ENCODE assay signal across 11 cellular contexts in the genomic region with DNA sequence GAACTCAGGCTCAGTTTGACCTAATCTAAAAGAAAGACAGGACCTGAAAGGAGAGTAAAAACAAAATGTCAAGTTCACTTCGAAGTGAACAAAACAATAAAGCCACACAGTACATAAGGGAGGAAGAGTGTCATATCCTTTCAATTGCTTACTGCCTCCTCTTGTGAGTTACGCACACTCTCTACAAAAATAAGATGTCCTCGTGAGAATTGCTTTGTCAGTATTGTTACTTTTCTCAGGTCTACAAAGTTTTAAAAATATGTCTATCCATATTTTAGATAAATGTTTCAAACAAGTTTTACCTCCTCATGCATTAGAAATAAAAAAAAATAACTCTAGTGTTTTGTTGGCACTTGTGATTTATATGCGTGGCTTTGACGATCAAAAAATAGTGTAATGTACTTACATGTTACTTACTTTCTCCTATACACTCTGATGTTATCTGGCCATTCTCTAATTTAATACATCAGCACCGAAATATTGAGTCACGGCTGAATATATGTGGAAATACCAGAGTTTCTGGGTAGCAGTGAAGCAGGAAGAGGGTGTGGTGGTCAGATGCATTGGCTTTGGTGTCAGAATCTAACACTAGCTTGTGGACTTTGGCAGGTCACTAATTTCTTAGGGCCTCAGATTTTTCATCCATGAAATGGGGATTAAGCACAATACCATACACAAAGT. TPM values are rescaled to one million over a fixed set of nuclear protein-coding genes. Genes with fewer than 3 reads are reported as not detected.
DNase-seq lines count a peak whose midpoint lies in the region; ATAC-seq and TF ChIP-seq lines count a peak whose summit lies in the region.
"Had no signal": no experiment of that assay in that cellular context is flagged by ENCODE, and none has a peak within 500 bp of the region (broad histone marks: within the 10 kb centered on the region; RNA-seq: fewer than 3 reads in every experiment).

No MANE protein-coding gene starts in this region.

- H3K4me3 ChIP-seq in PC-3 (ENCODE audit: low read length): no peak overlapping the region
- no peak overlapping the region for H3K4me3 ChIP-seq in psoas muscle

- no TSS peak for BruUV-seq in PC-3 (replicated peaks; lab: Mats Ljungman, UMichigan)
- no TSS peak for BruUV-seq in Calu3 (replicated peaks; lab: Mats Ljungman, UMichigan)

- H3K27ac ChIP-seq in CD4-positive, alpha-beta T cell (ENCODE audit: low read depth, low read length): peak overlapping the region; percentile 69
- H3K27ac ChIP-seq in PC-3 (ENCODE audit: low read length) (no peak overlapping the region), psoas muscle (peak overlapping the region; percentile 32)

- H3K36me3 ChIP-seq in PC-3 (ENCODE audit: low read depth, low read length): no peaks in the 10 kb centered on the region
- H3K36me3 ChIP-seq in psoas muscle (ENCODE audit: insufficient read depth in 1 of 2, low read depth in 1 of 2): no peaks in the 10 kb centered on the region

- no peaks in the 10 kb centered on the region for H3K9me2 ChIP-seq in PC-3 (replicated peaks; ENCODE audit: low read length)

- H3K27me3 ChIP-seq in CD4-positive, alpha-beta T cell (ENCODE audit: control insufficient read depth, insufficient read depth, low read length): no peaks in the 10 kb centered on the region
- H3K27me3 ChIP-seq in PC-3 (ENCODE audit: low read length) (no peaks in the 10 kb centered on the region), psoas muscle (ENCODE audit: insufficient read depth in 3 of 3, low read length in 2 of 3) (no peaks in the 10 kb centered on the region)

- no peaks in the 10 kb centered on the region for H3K79me2 ChIP-seq in PC-3 (ENCODE audit: low read length)

- H3K4me3 Mint-ChIP-seq in CD4-positive, alpha-beta T cell: peak overlapping the region; percentile 83
- peak overlapping the region; percentile 74 to 83 for H3K4me3 Mint-ChIP-seq in effector memory CD8-positive, alpha-beta T cell
- no peak overlapping the region for H3K4me3 Mint-ChIP-seq in Calu3 (ENCODE audit: low read depth, unreplicated experiment)

- no peak for TF ChIP-seq CTCF in CD4-positive, alpha-beta T cell (IDR thresholded peaks at IDR 0.05)
- no peak for TF ChIP-seq CTCF in PC-3 (conservative IDR thresholded peaks at IDR 0.05; ENCODE audit: low read depth, low read length)
- TF ChIP-seq CTCF in psoas muscle (IDR thresholded peaks at IDR 0.05): no peak
- no peak for TF ChIP-seq CTCF in Calu3 (IDR thresholded peaks at IDR 0.05; ENCODE audit: unreplicated experiment)

- H3K27me3 Mint-ChIP-seq in CD4-positive, alpha-beta T cell: no peaks in the 10 kb centered on the region
- no peaks in the 10 kb centered on the region for H3K27me3 Mint-ChIP-seq in effector memory CD8-positive, alpha-beta T cell
- no peaks in the 10 kb centered on the region for H3K27me3 Mint-ChIP-seq in Calu3 (ENCODE audit: unreplicated experiment)

- H3K4me1 Mint-ChIP-seq in CD4-positive, alpha-beta T cell (ENCODE audit: low read depth): peaks cover 63% of the 10 kb centered on the region
- H3K4me1 Mint-ChIP-seq in effector memory CD8-positive, alpha-beta T cell (ENCODE audit: low read depth in 2 of 2): peaks cover 48 to 64% of the 10 kb centered on the region in 2 donors
- H3K4me1 Mint-ChIP-seq in Calu3 (ENCODE audit: low read depth, unreplicated experiment): no peaks in the 10 kb centered on the region

- no peaks in the 10 kb centered on the region for H4K20me1 ChIP-seq in PC-3 (ENCODE audit: low read length)

- H3K4me1 ChIP-seq in PC-3 (ENCODE audit: insufficient read depth, low read length): no peaks in the 10 kb centered on the region; the same call in 1 of the 2 replicates
- no peaks in the 10 kb centered on the region for H3K4me1 ChIP-seq in psoas muscle

- H2AFZ ChIP-seq in PC-3 (ENCODE audit: low read length): no peak overlapping the region

- H3K36me3 Mint-ChIP-seq in CD4-positive, alpha-beta T cell (ENCODE audit: low read depth): no peaks in the 10 kb centered on the region
- H3K36me3 Mint-ChIP-seq in effector memory CD8-positive, alpha-beta T cell (ENCODE audit: insufficient read depth): peaks cover 22% of the 10 kb centered on the region
- H3K36me3 Mint-ChIP-seq in Calu3 (ENCODE audit: insufficient read depth, unreplicated experiment): no peaks in the 10 kb centered on the region

- H3F3A ChIP-seq in PC-3 (ENCODE audit: low read length, unreplicated experiment): no peaks in the 10 kb centered on the region

- no peak overlapping the region for H3K9ac ChIP-seq in PC-3 (ENCODE audit: low read length)

- ATAC-seq in CD4-positive, alpha-beta T cell (ENCODE audit: poor library complexity): peak; percentile 74
- ATAC-seq in PC-3: no peak
- ATAC-seq in effector memory CD8-positive, alpha-beta T cell (replicated peaks): peak; percentile 70
- ATAC-seq in psoas muscle: no peak

- WGBS in psoas muscle, 3 donors: 65 to 75% (median 67%) methylated on average over 7 of the region's 7 CpGs

- intact Hi-C loops in CD4-positive, alpha-beta T cell (cut with DNase I, micrococcal nuclease): loop anchor here in 1 of 2 experiments (1.0 kb wide), 2 partner anchors 8 to 34 kb away; a partner anchor contains a TSS
- intact Hi-C loops in PC-3 (cut with micrococcal nuclease) (no loop called here), psoas muscle (cut with DNase I) (loop anchor here in 1 of 2 donors (5.0 kb wide), 1 partner anchor 32 kb away; no protein-coding TSS in a partner anchor), Calu3 (cut with micrococcal nuclease; ENCODE audit: unreplicated experiment) (no loop called here)

- POLR2A ChIA-PET in CD4-positive, alpha-beta T cell (lab: Charles Lee): interaction anchor here (0.7 to 17.1 kb wide), 4 partner anchors 8 to 101 kb away, joined by 3 to 1450 read pairs (median 90); a partner anchor contains a TSS
- POLR2A ChIA-PET in PC-3 (lab: Charles Lee; ENCODE audit: unreplicated experiment): no interaction called here

- no peaks in the 10 kb centered on the region for H3K9me3 ChIP-seq in CD4-positive, alpha-beta T cell (ENCODE audit: control insufficient read depth, low read length)
- H3K9me3 ChIP-seq in PC-3 (ENCODE audit: low read length) (no peaks in the 10 kb centered on the region), psoas muscle (no peaks in the 10 kb centered on the region)

- no peak for DNase-seq in CD4-positive, alpha-beta T cell
- peak; percentile 22 for DNase-seq in PC-3
- peak in 1 of 3 experiments; percentile 26 for DNase-seq in effector memory CD8-positive, alpha-beta T cell
- DNase-seq in psoas muscle: no peak
- DNase-seq in activated gamma-delta T cell (lab: John Stamatoyannopoulos, UW): no peak
- no peak for DNase-seq in activated gamma-delta T cell treated with Interleukin-2 at 50 U/mL for 16 hours
- DNase-seq in pons (ENCODE audit: low spot score): no peak
- DNase-seq in Calu3: no peak
- DNase-seq: activated effector memory CD4-positive, alpha-beta T cell treated with Interleukin-2 at 50 U/mL for 16 hours; DMS 273 treated with DMSO at 0.1 percent for 48 hours; NCI-H524 treated with DMSO at 0.1 percent for 48 hours had no signal

- CTCF ChIA-PET in CD4-positive, alpha-beta T cell (lab: Charles Lee): interaction anchor here (1.0 kb wide), 1 partner anchor 119 kb away, joined by 3 read pairs; no protein-coding TSS in a partner anchor
- CTCF ChIA-PET in PC-3 (lab: Charles Lee): no interaction called here
- CTCF ChIA-PET in Calu3 (lab: Charles Lee): no interaction called here

- H3K9me3 Mint-ChIP-seq in CD4-positive, alpha-beta T cell: no peaks in the 10 kb centered on the region
- no peaks in the 10 kb centered on the region for H3K9me3 Mint-ChIP-seq in effector memory CD8-positive, alpha-beta T cell
- H3K9me3 Mint-ChIP-seq in Calu3 (ENCODE audit: low read depth, unreplicated experiment): no peaks in the 10 kb centered on the region

- H3K27ac Mint-ChIP-seq in CD4-positive, alpha-beta T cell: peak overlapping the region; percentile 95
- H3K27ac Mint-ChIP-seq in effector memory CD8-positive, alpha-beta T cell: peak overlapping the region; percentile 97 to 98
- H3K27ac Mint-ChIP-seq in Calu3 (ENCODE audit: unreplicated experiment): no peak overlapping the region

- no peak overlapping the region for H3K4me2 ChIP-seq in PC-3 (ENCODE audit: low read length)

RNA-seq across cellular contexts. Expression of a gene that starts 8.1 kb away (rescaled TPM):
- 10 to 100 TPM; 14.8 to 17.5 TPM for total RNA-seq in CD4-positive, alpha-beta T cell
- total RNA-seq in PC-3 (2014; rRNA removed) (16.7 and 23.0 TPM in 2 replicates), psoas muscle (10 to 100 TPM; 28.1 to 49.9 (median 37.8) TPM), Calu3 (2022) (24.1 and 29.3 TPM in 2 replicates)
- polyA plus RNA-seq in psoas muscle: 10 to 100 TPM; 34.1 to 64.6 (median 43.4) TPM

RNA-seq across cellular contexts. Expression of a gene that starts 35.4 kb away (rescaled TPM):
- total RNA-seq in CD4-positive, alpha-beta T cell: 100 to 1,000 TPM; 216 to 234 TPM
- total RNA-seq in PC-3 (2014; rRNA removed) (2.6 and 5.4 TPM in 2 replicates), psoas muscle (10 to 100 TPM; 18.0 to 23.3 (median 20.2) TPM), Calu3 (2022) (27.1 and 29.7 TPM in 2 replicates)
- polyA plus RNA-seq in psoas muscle: 1 to 10 TPM; 2.6 to 6.9 (median 3.5) TPM

Comparison
In these comparisons a context has a peak if more than half of its experiments do, and no peak if none do; other contexts are left out.
1. ATAC-seq: peak in CD4-positive, alpha-beta T cell (single experiment) and effector memory CD8-positive, alpha-beta T cell (single experiment); none in PC-3 (single experiment) and psoas muscle (0 of 4).